In the genomic region with DNA sequence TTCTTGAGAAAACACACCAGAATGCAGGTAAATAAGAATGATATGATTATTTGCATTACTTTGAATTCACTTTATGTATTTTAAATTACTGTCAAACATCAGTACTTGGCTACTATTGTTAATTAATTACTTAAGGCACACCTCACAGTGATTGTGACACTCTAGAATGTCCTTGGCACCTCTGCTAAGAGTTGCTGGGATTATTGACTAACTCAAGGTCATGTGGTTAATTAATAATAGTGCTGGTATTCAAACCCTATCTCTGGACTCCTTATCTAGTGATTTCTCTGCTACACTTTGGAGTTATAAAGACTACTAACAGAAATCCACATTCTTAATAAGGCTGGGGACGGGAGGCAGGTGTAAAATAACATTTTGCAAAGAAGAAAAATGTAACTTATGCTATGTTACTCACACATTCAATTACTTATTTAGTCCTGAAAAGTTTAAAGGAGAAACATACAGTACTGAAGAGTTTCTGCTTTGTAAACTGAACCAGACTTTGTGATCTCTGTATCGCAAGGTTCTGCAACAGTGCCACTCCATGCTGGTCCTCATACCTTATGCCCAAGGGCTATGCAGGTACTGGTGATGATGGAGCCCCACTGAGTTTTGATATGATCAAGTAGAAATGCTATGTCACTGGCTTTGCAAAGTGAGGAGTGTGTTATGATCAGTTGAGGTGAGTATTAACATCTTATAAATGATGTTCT, we compare ENCODE assay signal across 21 cellular contexts.
DNase-seq lines count a peak whose midpoint lies in the region; ATAC-seq, FAIRE-seq and TF ChIP-seq lines count a peak whose summit lies in the region.
"Had no signal": no experiment of that assay in that cellular context is flagged by ENCODE, and none has a peak within 500 bp of the region (broad histone marks: within the 10 kb centered on the region; RNA-seq: fewer than 3 reads in every experiment).

No MANE protein-coding gene starts in this region.

- H3K36me3 ChIP-seq in body of pancreas (replicated peaks in 1 of 2; ENCODE audit: insufficient read depth in 1 of 2, low read depth in 2 of 2) (no peaks in the 10 kb centered on the region), right lobe of liver (no peaks in the 10 kb centered on the region), small intestine (ENCODE audit: control insufficient read depth in 2 of 2, insufficient read depth in 2 of 2, low read length in 2 of 2) (no peaks in the 10 kb centered on the region), transverse colon (no peaks in the 10 kb centered on the region)
- H3K36me3 ChIP-seq: BLaER1 treated with 17β-estradiol and CSF1 and Interleukin-3, amounts not matched to agents 10 nM and 100 nM had no signal

- no peak for TF ChIP-seq CTCF in body of pancreas (IDR thresholded peaks at IDR 0.05)
- no peak for TF ChIP-seq CTCF in right lobe of liver (IDR thresholded peaks at IDR 0.05)
- no peak for TF ChIP-seq CTCF in transverse colon (IDR thresholded peaks at IDR 0.05)

- ATAC-seq in body of pancreas (peak; percentile 93), left lobe of liver (peak; percentile 86), right lobe of liver (peak; percentile 75 to 90 (median 84))
- ATAC-seq: CD8-positive, alpha-beta T cell; GM12878; HCT116 had no signal

- WGBS in body of pancreas, 2 donors, result 11 to 18% methylated on average over 2 of the region's 2 CpGs
- 33% methylated on average over 2 of the region's 2 CpGs for WGBS in right lobe of liver (ENCODE audit: insufficient coverage, low coverage, low lambda C conversion rate, missing lambda C conversion rate)
- 25 to 71% (median 30%) methylated on average over 2 of the region's 2 CpGs for WGBS in small intestine, 3 donors
- 65 to 100% methylated on average over 1 to 2 of the region's 2 CpGs for WGBS in transverse colon (ENCODE audit: low coverage in 1 of 2), 2 donors

- peaks cover 61% of the 10 kb centered on the region for H3K4me1 ChIP-seq in body of pancreas
- H3K4me1 ChIP-seq in right lobe of liver, result peaks cover 0 to 23% (median 7%) of the 10 kb centered on the region in 4 donors
- peaks cover 0 to 1% of the 10 kb centered on the region in 2 donors for H3K4me1 ChIP-seq in small intestine (ENCODE audit: control insufficient read depth in 2 of 2, insufficient read depth in 1 of 2, low read depth in 1 of 2, low read length in 1 of 2)
- H3K4me1 ChIP-seq in transverse colon, result no peaks in the 10 kb centered on the region
- H3K4me1 ChIP-seq: BLaER1 treated with 17β-estradiol and CSF1 and Interleukin-3, amounts not matched to agents 10 nM and 100 nM had no signal

- TF ChIP-seq EP300 in transverse colon (IDR thresholded peaks at IDR 0.05; ENCODE audit: low read depth), result no peak

- no peaks in the 10 kb centered on the region for H3K9me3 ChIP-seq in body of pancreas
- no peaks in the 10 kb centered on the region for H3K9me3 ChIP-seq in right lobe of liver
- no peaks in the 10 kb centered on the region for H3K9me3 ChIP-seq in small intestine (ENCODE audit: control insufficient read depth, low read depth)
- H3K9me3 ChIP-seq in transverse colon, result no peaks in the 10 kb centered on the region

- H3K27ac ChIP-seq in body of pancreas, result peak overlapping the region; percentile 7 to 68 (median 44)
- H3K27ac ChIP-seq in right lobe of liver, result peak overlapping the region in 2 of 3 donors; percentile 2 to 24
- no peak overlapping the region for H3K27ac ChIP-seq in small intestine (ENCODE audit: low read depth in 1 of 2, low read length in 1 of 2)
- no peak overlapping the region for H3K27ac ChIP-seq in transverse colon
- H3K27ac ChIP-seq: BLaER1 treated with 17β-estradiol and CSF1 and Interleukin-3, amounts not matched to agents 10 nM and 100 nM had no signal

- TF ChIP-seq POLR2A in body of pancreas (IDR thresholded peaks at IDR 0.05), result no peak
- TF ChIP-seq POLR2A in right lobe of liver (IDR thresholded peaks at IDR 0.05), result no peak
- TF ChIP-seq POLR2A in transverse colon (IDR thresholded peaks at IDR 0.05), result no peak

- no peaks in the 10 kb centered on the region for H3K27me3 ChIP-seq in body of pancreas
- H3K27me3 ChIP-seq in right lobe of liver, result no peaks in the 10 kb centered on the region
- H3K27me3 ChIP-seq in small intestine (ENCODE audit: control insufficient read depth in 2 of 2, insufficient read depth in 2 of 2, low read length in 2 of 2), result no peaks in the 10 kb centered on the region
- H3K27me3 ChIP-seq in transverse colon, result no peaks in the 10 kb centered on the region
- H3K27me3 ChIP-seq: BLaER1 treated with 17β-estradiol and CSF1 and Interleukin-3, amounts not matched to agents 10 nM and 100 nM had no signal

- DNase-seq in body of pancreas (peak in 1 of 4 donors; percentile 51), left lobe of liver (ENCODE audit: low spot score) (no peak), right lobe of liver (no peak), small intestine (peak; percentile 81), medulla oblongata (ENCODE audit: extremely low spot score) (no peak), AML-193 (lab: John Stamatoyannopoulos, UW) (no peak), transverse colon (no peak), iPS-NIHi11 (ENCODE audit: low spot score) (no peak)
- DNase-seq: 8988T; Calu3; CD8-positive, alpha-beta T cell; DMS53; DND-41; EL; GOT3; H7; HFFc6 had no signal

- peak; percentile 70 for FAIRE-seq in small intestine (lab: Jason Lieb, UNC)
- FAIRE-seq: GM12878, HTR-8/SVneo had no signal

- in situ Hi-C loops in transverse colon (cut with MboI; ENCODE audit: low pct_ligation_motif_present in 1 of 4, low pct_unique_long_range_greater_than_20kb in 1 of 4, low sequenced_read_pairs in 3 of 4), result no loop called here

- intact Hi-C loops in body of pancreas (cut with DNase I) (no loop called here), right lobe of liver (cut with DNase I) (no loop called here), transverse colon (cut with DNase I; ENCODE audit: low total_unique reads) (no loop called here)

- H3K4me3 ChIP-seq in body of pancreas (no peak overlapping the region), right lobe of liver (peak overlapping the region in 2 of 3 donors; percentile 8 to 9), small intestine (ENCODE audit: low read depth in 1 of 2, low read length in 2 of 2) (no peak overlapping the region), transverse colon (no peak overlapping the region)
- H3K4me3 ChIP-seq: BLaER1 treated with 17β-estradiol and CSF1 and Interleukin-3, amounts not matched to agents 10 nM and 100 nM; GM12878 had no signal

Comparison
In these comparisons a context has a peak if more than half of its experiments do, and no peak if none do; other contexts are left out.
1. H3K27ac ChIP-seq: peak in body of pancreas (4 of 4) and right lobe of liver (2 of 3); none in small intestine (0 of 2) and transverse colon (0 of 4).
2. H3K4me3 ChIP-seq: peak in right lobe of liver (2 of 3); none in body of pancreas (0 of 2), small intestine (0 of 2) and transverse colon (0 of 4).
3. Peak in every context shown above with its lines, with median percentiles within 50 percentile points of each other: ATAC-seq.